1 cellular context compared by ENCODE assay signal in the genomic region with DNA sequence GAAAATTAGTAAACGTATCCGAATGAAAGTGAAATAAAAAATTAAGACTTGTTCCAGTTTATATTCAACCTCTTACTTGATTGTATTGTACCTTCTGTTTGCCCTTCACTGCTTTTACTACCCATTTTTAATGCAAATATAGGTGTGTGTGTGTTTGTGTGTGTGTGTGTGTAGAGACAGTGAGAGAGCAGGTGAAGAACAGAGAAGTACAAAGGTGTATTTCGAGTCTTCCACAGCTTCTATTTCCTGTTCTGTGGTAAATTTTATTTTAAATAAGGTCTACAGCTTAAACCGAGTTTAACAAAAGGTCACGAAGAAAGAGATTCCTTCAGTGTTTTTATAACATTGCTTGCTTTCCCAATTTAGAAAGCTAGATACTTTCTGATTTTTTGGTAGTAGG.
TF ChIP-seq lines count a peak whose summit lies in the region.

No MANE protein-coding gene starts in this region.

TF ChIP-seq in GM12878, 131 proteins besides CTCF, POLR2A, EP300 and RAD21:
- TF ChIP-seq NFXL1 (IDR thresholded peaks at IDR 0.05; ENCODE audit: borderline replicate concordance): no peak
- TF ChIP-seq, protein P1, sequence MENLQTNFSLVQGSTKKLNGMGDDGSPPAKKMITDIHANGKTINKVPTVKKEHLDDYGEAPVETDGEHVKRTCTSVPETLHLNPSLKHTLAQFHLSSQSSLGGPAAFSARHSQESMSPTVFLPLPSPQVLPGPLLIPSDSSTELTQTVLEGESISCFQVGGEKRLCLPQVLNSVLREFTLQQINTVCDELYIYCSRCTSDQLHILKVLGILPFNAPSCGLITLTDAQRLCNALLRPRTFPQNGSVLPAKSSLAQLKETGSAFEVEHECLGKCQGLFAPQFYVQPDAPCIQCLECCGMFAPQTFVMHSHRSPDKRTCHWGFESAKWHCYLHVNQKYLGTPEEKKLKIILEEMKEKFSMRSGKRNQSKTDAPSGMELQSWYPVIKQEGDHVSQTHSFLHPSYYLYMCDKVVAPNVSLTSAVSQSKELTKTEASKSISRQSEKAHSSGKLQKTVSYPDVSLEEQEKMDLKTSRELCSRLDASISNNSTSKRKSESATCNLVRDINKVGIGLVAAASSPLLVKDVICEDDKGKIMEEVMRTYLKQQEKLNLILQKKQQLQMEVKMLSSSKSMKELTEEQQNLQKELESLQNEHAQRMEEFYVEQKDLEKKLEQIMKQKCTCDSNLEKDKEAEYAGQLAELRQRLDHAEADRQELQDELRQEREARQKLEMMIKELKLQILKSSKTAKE (IDR thresholded peaks at IDR 0.05; ENCODE audit: low read depth, poor library complexity, severe bottlenecking): peak; percentile 25
TF ChIP-seq in GM12878: peak in this region for 1.
